Comparison of ENCODE assay signal across 10 cellular contexts in genomic region chr3:68088216-68088615, GRCh38.
DNase-seq lines count a peak whose midpoint lies in the region; ATAC-seq and TF ChIP-seq lines count a peak whose summit lies in the region.
"Had no signal": no experiment of that assay in that cellular context is flagged by ENCODE, and none has a peak within 500 bp of the region (broad histone marks: within the 10 kb centered on the region; RNA-seq: fewer than 3 reads in every experiment).

No MANE protein-coding gene starts in this region.

- no peak overlapping the region for H3K27ac Mint-ChIP-seq in activated CD4-positive, alpha-beta T cell treated with anti-CD3 and anti-CD28 coated beads, Interleukin-2, amount 10 ng/mL, durations not matched to agents 24 days and 14 days
- H3K27ac Mint-ChIP-seq: dendritic cell treated with granulocyte-macrophage colony-stimulating factor and Interleukin-4, amounts not matched to agents 40 ng/mL and 50 ng/mL, for 4 days; HFFc6 had no signal

- H3K36me3 ChIP-seq in upper lobe of right lung = no peaks in the 10 kb centered on the region
- H3K36me3 ChIP-seq: sigmoid colon had no signal

- no peak overlapping the region for H3K27ac ChIP-seq in upper lobe of right lung
- H3K27ac ChIP-seq: sigmoid colon had no signal

- ATAC-seq in HG03432 (IDR thresholded peaks at IDR 0.05; ENCODE audit: unreplicated experiment) = peak; percentile 69
- no peak for ATAC-seq in upper lobe of right lung
- no peak for ATAC-seq in HG02938 (IDR thresholded peaks at IDR 0.05; ENCODE audit: unreplicated experiment)

- no peak overlapping the region for H3K4me3 ChIP-seq in upper lobe of right lung
- H3K4me3 ChIP-seq: sigmoid colon had no signal

- H3K9me3 ChIP-seq in upper lobe of right lung = no peaks in the 10 kb centered on the region
- H3K9me3 ChIP-seq: sigmoid colon had no signal

- no peak for TF ChIP-seq CTCF in upper lobe of right lung (IDR thresholded peaks at IDR 0.05)

- no peaks in the 10 kb centered on the region for H3K27me3 Mint-ChIP-seq in activated CD4-positive, alpha-beta T cell treated with anti-CD3 and anti-CD28 coated beads, Interleukin-2, amount 10 ng/mL, durations not matched to agents 24 days and 14 days
- H3K27me3 Mint-ChIP-seq: dendritic cell treated with granulocyte-macrophage colony-stimulating factor and Interleukin-4, amounts not matched to agents 40 ng/mL and 50 ng/mL, for 4 days had no signal

- H3K4me1 Mint-ChIP-seq in activated CD4-positive, alpha-beta T cell treated with anti-CD3 and anti-CD28 coated beads, Interleukin-2, amount 10 ng/mL, durations not matched to agents 24 days and 14 days = peaks cover 18% of the 10 kb centered on the region

- no peaks in the 10 kb centered on the region for H3K36me3 Mint-ChIP-seq in activated CD4-positive, alpha-beta T cell treated with anti-CD3 and anti-CD28 coated beads, Interleukin-2, amount 10 ng/mL, durations not matched to agents 24 days and 14 days (ENCODE audit: low read depth)

- intact Hi-C loops in activated CD4-positive, alpha-beta T cell treated with anti-CD3 and anti-CD28 coated beads, Interleukin-2, amount 10 ng/mL, durations not matched to agents 24 days and 14 days (cut with micrococcal nuclease) = no loop called here
- intact Hi-C loops in upper lobe of right lung (cut with DNase I) = no loop called here

- peak; percentile 79 for DNase-seq in activated CD4-positive, alpha-beta T cell treated with anti-CD3 and anti-CD28 coated beads, Interleukin-2, amount 10 ng/mL, durations not matched to agents 24 days and 14 days
- DNase-seq in central memory CD4-positive, alpha-beta T cell = peak; percentile 81
- DNase-seq in stimulated activated CD8-positive, alpha-beta memory T cell treated with anti-CD3 and anti-CD28 coated beads, Interleukin-12 subunit alpha, Interleukin-12 subunit beta, amount 100 ng/mL, for 24 hours (ENCODE audit: extremely low read depth) = peak; percentile 3
- no peak for DNase-seq in upper lobe of right lung
- no peak for DNase-seq in NCI-H446 (lab: John Stamatoyannopoulos, UW)
- DNase-seq: HFFc6, sigmoid colon had no signal

- H3K4me3 Mint-ChIP-seq in activated CD4-positive, alpha-beta T cell treated with anti-CD3 and anti-CD28 coated beads, Interleukin-2, amount 10 ng/mL, durations not matched to agents 24 days and 14 days = peak overlapping the region; percentile 21
- H3K4me3 Mint-ChIP-seq: dendritic cell treated with granulocyte-macrophage colony-stimulating factor and Interleukin-4, amounts not matched to agents 40 ng/mL and 50 ng/mL, for 4 days; HFFc6 had no signal

- no peaks in the 10 kb centered on the region for H3K4me1 ChIP-seq in upper lobe of right lung

- H3K9me3 Mint-ChIP-seq in activated CD4-positive, alpha-beta T cell treated with anti-CD3 and anti-CD28 coated beads, Interleukin-2, amount 10 ng/mL, durations not matched to agents 24 days and 14 days = peaks cover 3% of the 10 kb centered on the region
- H3K9me3 Mint-ChIP-seq: dendritic cell treated with granulocyte-macrophage colony-stimulating factor and Interleukin-4, amounts not matched to agents 40 ng/mL and 50 ng/mL, for 4 days had no signal

- no peaks in the 10 kb centered on the region for H3K27me3 ChIP-seq in upper lobe of right lung
- H3K27me3 ChIP-seq: sigmoid colon had no signal

Comparison
In these comparisons a context has a peak if more than half of its experiments do, and no peak if none do; other contexts are left out.
1. DNase-seq: peak in activated CD4-positive, alpha-beta T cell treated with anti-CD3 and anti-CD28 coated beads, Interleukin-2, amount 10 ng/mL, durations not matched to agents 24 days and 14 days (single experiment), central memory CD4-positive, alpha-beta T cell (single experiment) and stimulated activated CD8-positive, alpha-beta memory T cell treated with anti-CD3 and anti-CD28 coated beads, Interleukin-12 subunit alpha, Interleukin-12 subunit beta, amount 100 ng/mL, for 24 hours (single experiment); none in upper lobe of right lung (single experiment) and NCI-H446 (0 of 2).